ENCODE assay signal across 9 cellular contexts in the genomic region with DNA sequence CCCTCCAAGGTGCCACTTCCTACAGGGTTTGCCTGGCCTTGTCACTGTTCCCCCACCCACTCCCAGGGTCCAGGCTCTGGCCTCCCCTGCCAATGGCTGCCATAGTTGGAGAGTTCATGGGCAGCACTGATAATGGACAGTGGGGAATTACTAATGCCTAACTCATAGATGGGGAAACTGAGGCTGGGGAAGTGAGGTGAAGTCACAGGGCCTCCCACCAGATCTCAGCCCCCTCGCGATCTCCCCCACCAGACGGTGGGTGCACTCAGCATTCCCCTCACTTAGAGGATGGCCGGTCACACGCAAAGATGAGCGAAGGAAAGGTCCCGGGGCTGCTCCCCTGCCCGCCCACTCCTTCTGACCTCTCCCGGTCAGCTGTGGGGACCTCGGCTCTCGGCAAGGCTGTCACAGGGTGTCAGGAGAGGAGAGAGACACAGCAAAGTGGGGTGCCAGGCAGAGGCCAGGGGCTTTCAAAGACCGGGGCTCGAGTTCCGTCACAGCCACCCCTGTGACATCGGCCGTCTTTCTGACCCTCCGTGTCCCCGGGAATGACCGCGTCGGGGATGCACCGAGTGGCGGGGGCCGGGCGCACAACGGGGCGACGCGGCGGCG.
DNase-seq lines count a peak whose midpoint lies in the region; ATAC-seq and TF ChIP-seq lines count a peak whose summit lies in the region.
"Had no signal": no experiment of that assay in that cellular context is flagged by ENCODE, and none has a peak within 500 bp of the region (broad histone marks: within the 10 kb centered on the region; RNA-seq: fewer than 3 reads in every experiment).

No MANE protein-coding gene starts in this region.

- H3K4me1 ChIP-seq in A673 (ENCODE audit: insufficient read depth, low read length, poor library complexity, severe bottlenecking): no peaks in the 10 kb centered on the region

- no peaks in the 10 kb centered on the region for H3K36me3 ChIP-seq in A673 (ENCODE audit: insufficient read depth, low read length, poor library complexity, severe bottlenecking)

- ATAC-seq in HG03442 (IDR thresholded peaks at IDR 0.05; ENCODE audit: unreplicated experiment) (peak; percentile 12), natural killer cell (no peak), HG02885 (IDR thresholded peaks at IDR 0.05; ENCODE audit: poor library complexity, unreplicated experiment) (no peak), HG03135 (IDR thresholded peaks at IDR 0.05; ENCODE audit: unreplicated experiment) (no peak)

- no TSS peak for BruUV-seq in A673 (replicated peaks; lab: Mats Ljungman, UMichigan)

- H3K27me3 Mint-ChIP-seq in natural killer cell (ENCODE audit: low read depth in 2 of 2): peaks cover 30 to 35% of the 10 kb centered on the region in 2 donors

- H3K36me3 Mint-ChIP-seq in natural killer cell: no peaks in the 10 kb centered on the region

- intact Hi-C loops in A673 (cut with micrococcal nuclease; ENCODE audit: unreplicated experiment) (no loop called here), natural killer cell (cut with micrococcal nuclease) (no loop called here)

- CTCF ChIA-PET in A673 (lab: Charles Lee): no interaction called here

- no peak for DNase-seq in A673 (ENCODE audit: low spot score)
- no peak for DNase-seq in caudate nucleus (lab: John Stamatoyannopoulos, UW)
- no peak for DNase-seq in natural killer cell
- DNase-seq in COLO668 (lab: John Stamatoyannopoulos, UW; ENCODE audit: unreplicated experiment): no peak
- DNase-seq in NCI-H1417 treated with DMSO at 0.1 percent for 48 hours (lab: John Stamatoyannopoulos, UW): no peak
- DNase-seq: central memory CD4-positive, alpha-beta T cell had no signal

- no peak for TF ChIP-seq CTCF in A673 (conservative IDR thresholded peaks at IDR 0.05; ENCODE audit: low read depth, low read length)
- no peak for TF ChIP-seq CTCF in natural killer cell (IDR thresholded peaks at IDR 0.05)

- no peaks in the 10 kb centered on the region for H3K9me3 ChIP-seq in A673 (ENCODE audit: low read depth, low read length, poor library complexity, severe bottlenecking)

- H3K27ac ChIP-seq in A673 (ENCODE audit: low read depth, low read length, poor library complexity, severe bottlenecking) (no peak overlapping the region), caudate nucleus (ENCODE audit: low read depth, low read length) (peak overlapping the region; percentile 70)

- H3K4me3 ChIP-seq in A673 (ENCODE audit: low read depth, low read length, poor library complexity, severe bottlenecking): peak overlapping the region; percentile 58

- peak overlapping the region in 1 of 2 donors; percentile 45 for H3K27ac Mint-ChIP-seq in natural killer cell

- POLR2A ChIA-PET in A673 (lab: Charles Lee; ENCODE audit: low non-redundant PET): no interaction called here

- peaks cover 5 to 9% of the 10 kb centered on the region in 2 donors for H3K4me1 Mint-ChIP-seq in natural killer cell

- peak overlapping the region; percentile 81 for H3K4me3 Mint-ChIP-seq in natural killer cell

- H3K27me3 ChIP-seq in A673 (replicated peaks; ENCODE audit: insufficient read depth, low read depth, low read length, poor library complexity): peaks cover 10% of the 10 kb centered on the region

- H3K9me3 Mint-ChIP-seq in natural killer cell: no peaks in the 10 kb centered on the region
